6 cellular contexts compared by ENCODE assay signal in genomic region chr14:48259876-48260275, GRCh38.
DNase-seq lines count a peak whose midpoint lies in the region; FAIRE-seq and TF ChIP-seq lines count a peak whose summit lies in the region.
"Not testable (repeated sequence)": the region's sequence is repeated elsewhere in the genome, so short reads cannot be mapped to it uniquely, and the experiment has no call there.

No MANE protein-coding gene starts in this region.

- DNase-seq in H7; astrocyte (ENCODE audit: low read depth); endothelial cell (ENCODE audit: low spot score): not testable (repeated sequence)

- not testable (repeated sequence) for H3K4me1 Mint-ChIP-seq in astrocyte (ENCODE audit: low read depth, unreplicated experiment)
- H3K4me1 Mint-ChIP-seq in endothelial cell (ENCODE audit: unreplicated experiment): peaks cover 26% of the 10 kb centered on the region

- TF ChIP-seq CTCF in astrocyte (IDR thresholded peaks at IDR 0.05; ENCODE audit: insufficient read depth, low read depth, low read length); endothelial cell (IDR thresholded peaks at IDR 0.05; ENCODE audit: unreplicated experiment): not testable (repeated sequence)

- not testable (repeated sequence) for H3K9me3 Mint-ChIP-seq in astrocyte (ENCODE audit: unreplicated experiment); endothelial cell (ENCODE audit: unreplicated experiment)

- H3K27me3 ChIP-seq in H7 (ENCODE audit: control insufficient read depth, insufficient read depth, low read length); HUES6 (ENCODE audit: control insufficient read depth, insufficient read depth, low read length); astrocyte (ENCODE audit: insufficient read depth, low read length); iPS-20b (ENCODE audit: insufficient read depth, low read length): not testable (repeated sequence)

- H2AFZ ChIP-seq in astrocyte (ENCODE audit: low read depth, low read length): not testable (repeated sequence)

- H3K9me3 ChIP-seq in HUES6 (ENCODE audit: control insufficient read depth, insufficient read depth, low read depth, low read length); astrocyte (ENCODE audit: insufficient read depth, low read depth, low read length); iPS-20b (ENCODE audit: insufficient read depth, low read depth, low read length): not testable (repeated sequence)

- not testable (repeated sequence) for H3K36me3 Mint-ChIP-seq in astrocyte (ENCODE audit: low read depth, unreplicated experiment); endothelial cell (ENCODE audit: low read depth, unreplicated experiment)

- H3K4me3 Mint-ChIP-seq in astrocyte (ENCODE audit: unreplicated experiment) (peak overlapping the region; percentile 63), endothelial cell (ENCODE audit: unreplicated experiment) (peak overlapping the region; percentile 6)

- not testable (repeated sequence) for H3K27me3 Mint-ChIP-seq in astrocyte (ENCODE audit: low read depth, unreplicated experiment); endothelial cell (ENCODE audit: unreplicated experiment)

- H4K20me1 ChIP-seq in astrocyte (ENCODE audit: insufficient read depth, low read length): not testable (repeated sequence)

- not testable (repeated sequence) for H3K4me2 ChIP-seq in astrocyte (ENCODE audit: low read length)

- H3K27ac Mint-ChIP-seq in astrocyte (ENCODE audit: unreplicated experiment): peak overlapping the region; percentile 42
- not testable (repeated sequence) for H3K27ac Mint-ChIP-seq in endothelial cell (ENCODE audit: unreplicated experiment)

- H3K79me2 ChIP-seq in astrocyte (ENCODE audit: insufficient read depth, low read length): not testable (repeated sequence)

- H3K9ac ChIP-seq in HUES6 (ENCODE audit: low read length): peak overlapping the region; percentile 67
- not testable (repeated sequence) for H3K9ac ChIP-seq in astrocyte (ENCODE audit: low read length); iPS-20b (ENCODE audit: low read depth, low read length)

- FAIRE-seq in astrocyte (lab: Jason Lieb, UNC): not testable (repeated sequence)

- H3K4me3 ChIP-seq in H7 (ENCODE audit: insufficient read depth, low read depth, low read length): peak overlapping the region; percentile 45
- peak overlapping the region; percentile 52 for H3K4me3 ChIP-seq in HUES6 (ENCODE audit: low read depth, low read length)
- H3K4me3 ChIP-seq in astrocyte (ENCODE audit: insufficient read depth, low read depth, low read length): not testable (repeated sequence)
- peak overlapping the region; percentile 56 for H3K4me3 ChIP-seq in iPS-11a (ENCODE audit: low read depth, low read length)
- peak overlapping the region; percentile 40; the same call in 1 of the 2 replicates for H3K4me3 ChIP-seq in iPS-20b (ENCODE audit: low read length)

- H3K36me3 ChIP-seq in H7 (replicated peaks; ENCODE audit: control insufficient read depth, insufficient read depth, low read length); astrocyte (ENCODE audit: insufficient read depth, low read length); iPS-20b (ENCODE audit: insufficient read depth, low read depth, low read length): not testable (repeated sequence)
- peaks cover 41% of the 10 kb centered on the region for H3K36me3 ChIP-seq in HUES6 (ENCODE audit: control insufficient read depth, insufficient read depth, low read length)

- H3K4me1 ChIP-seq in HUES6 (ENCODE audit: control insufficient read depth, insufficient read depth, low read length) (peaks cover 38% of the 10 kb centered on the region), iPS-20b (ENCODE audit: insufficient read depth, low read length) (peaks cover 18% of the 10 kb centered on the region; the same call in 1 of the 2 replicates)
- H3K4me1 ChIP-seq in astrocyte (ENCODE audit: insufficient read depth, low read length): not testable (repeated sequence)

- peak overlapping the region; percentile 85 for H3K27ac ChIP-seq in HUES6 (ENCODE audit: low read depth, low read length)
- not testable (repeated sequence) for H3K27ac ChIP-seq in astrocyte (ENCODE audit: low read depth, low read length); iPS-20b (ENCODE audit: low read length)
